ENCODE assay signal across 26 cellular contexts in the genomic region with DNA sequence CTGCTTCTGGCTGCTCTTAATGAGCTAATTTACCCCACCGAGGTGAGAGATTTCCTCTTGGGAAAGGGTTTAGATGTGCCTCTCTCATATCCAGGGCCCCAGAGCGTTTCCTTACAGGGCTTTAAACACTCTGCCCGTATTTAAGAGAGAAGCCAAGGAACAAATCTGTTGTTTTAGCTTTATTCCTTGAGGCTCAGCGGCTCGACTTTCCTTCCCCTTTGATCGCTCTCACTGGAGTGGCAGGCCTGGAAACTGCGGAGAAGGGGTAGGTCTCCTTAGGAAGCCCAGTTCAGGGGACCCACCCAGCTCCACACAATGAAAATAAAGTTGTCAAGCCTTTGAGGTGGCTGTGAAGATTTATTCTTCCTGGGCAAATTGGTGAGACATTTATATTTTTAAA.
DNase-seq lines count a peak whose midpoint lies in the region; TF ChIP-seq lines count a peak whose summit lies in the region.
"Had no signal": no experiment of that assay in that cellular context is flagged by ENCODE, and none has a peak within 500 bp of the region (broad histone marks: within the 10 kb centered on the region; RNA-seq: fewer than 3 reads in every experiment).

No MANE protein-coding gene starts in this region.

- H3K4me3 ChIP-seq in ascending aorta (no peak overlapping the region), fibroblast of the aortic adventitia (ENCODE audit: low read depth, low read length) (no peak overlapping the region), mesendoderm (ENCODE audit: low read length) (no peak overlapping the region), subcutaneous abdominal adipose tissue (ENCODE audit: low read depth in 1 of 5, low read length in 5 of 5) (no peak overlapping the region)
- H3K4me3 ChIP-seq: K562 had no signal

- H3K36me3 ChIP-seq in ascending aorta: no peaks in the 10 kb centered on the region
- H3K36me3 ChIP-seq in mesendoderm (ENCODE audit: control insufficient read depth, insufficient read depth, low read length): no peaks in the 10 kb centered on the region
- H3K36me3 ChIP-seq in subcutaneous abdominal adipose tissue (ENCODE audit: control insufficient read depth in 5 of 5, insufficient read depth in 5 of 5, low read length in 5 of 5): no peaks in the 10 kb centered on the region

- CTCF ChIA-PET in activated CD4-positive, alpha-beta T cell treated with anti-CD3 and anti-CD28 coated beads, Interleukin-2, amount 10 ng/mL, durations not matched to agents 7 days and 5 days (lab: Charles Lee): no interaction called here

- H3K27me3 Mint-ChIP-seq in activated CD4-positive, alpha-beta T cell treated with anti-CD3 and anti-CD28 coated beads, Interleukin-2, amount 10 ng/mL, durations not matched to agents 7 days and 5 days: no peaks in the 10 kb centered on the region
- H3K27me3 Mint-ChIP-seq in H9 (ENCODE audit: low read depth): no peaks in the 10 kb centered on the region
- H3K27me3 Mint-ChIP-seq: B cell, T-helper 17 cell had no signal

- no peaks in the 10 kb centered on the region for H3K23me2 ChIP-seq in H9 (ENCODE audit: insufficient read length, low read depth, low read length, poor library complexity, severe bottlenecking)

- H3K79me1 ChIP-seq in mesendoderm (ENCODE audit: low read length): no peaks in the 10 kb centered on the region
- no peaks in the 10 kb centered on the region for H3K79me1 ChIP-seq in H9 (ENCODE audit: insufficient read depth, low read depth, low read length, poor library complexity, severe bottlenecking)

- POLR2A ChIA-PET in activated CD4-positive, alpha-beta T cell treated with anti-CD3 and anti-CD28 coated beads, Interleukin-2, amount 10 ng/mL, durations not matched to agents 7 days and 5 days (lab: Charles Lee): no interaction called here

- no peak overlapping the region for H3K4me3 Mint-ChIP-seq in activated CD4-positive, alpha-beta T cell treated with anti-CD3 and anti-CD28 coated beads, Interleukin-2, amount 10 ng/mL, durations not matched to agents 7 days and 5 days
- H3K4me3 Mint-ChIP-seq in H9: no peak overlapping the region
- H3K4me3 Mint-ChIP-seq: activated naive CD8-positive, alpha-beta T cell treated with anti-CD3 and anti-CD28 coated beads, Interleukin-2, amount 50 U/mL, for 24 hours; activated T-cell treated with anti-CD3 and anti-CD28 coated beads, Interleukin-2, amount 50 U/mL, for 72 hours; B cell; immature natural killer cell; naive thymus-derived CD4-positive, alpha-beta T cell; T-helper 17 cell had no signal

- H3K27ac ChIP-seq in ascending aorta (peak overlapping the region; percentile 16 to 53), mesendoderm (ENCODE audit: low read depth, low read length) (no peak overlapping the region), subcutaneous abdominal adipose tissue (ENCODE audit: low read depth, low read length) (peak overlapping the region; percentile 26), H9 (ENCODE audit: insufficient read length, low read depth, low read length) (no peak overlapping the region)

- H2BK120ac ChIP-seq in mesendoderm (ENCODE audit: low read depth, low read length) (no peak overlapping the region), H9 (ENCODE audit: low read depth, low read length, poor library complexity, severe bottlenecking) (no peak overlapping the region)

- peaks cover 0 to 11% of the 10 kb centered on the region in 2 donors for H3K4me1 ChIP-seq in ascending aorta
- H3K4me1 ChIP-seq in mesendoderm (ENCODE audit: control insufficient read depth, low read depth, low read length): no peaks in the 10 kb centered on the region
- peaks cover 2 to 16% (median 13%) of the 10 kb centered on the region in 5 donors for H3K4me1 ChIP-seq in subcutaneous abdominal adipose tissue (ENCODE audit: control insufficient read depth in 5 of 5, insufficient read depth in 5 of 5, low read length in 5 of 5)
- no peaks in the 10 kb centered on the region; the same call in 1 of the 2 replicates for H3K4me1 ChIP-seq in H9 (ENCODE audit: insufficient read depth, low read length)

- H3K4me2 ChIP-seq in mesendoderm (ENCODE audit: low read length) (no peak overlapping the region), H9 (ENCODE audit: insufficient read depth, insufficient read length, low read length) (no peak overlapping the region)

- no peak overlapping the region for H3K23ac ChIP-seq in mesendoderm (ENCODE audit: low read length)
- H3K23ac ChIP-seq in H9 (ENCODE audit: insufficient read length, low read depth, low read length): no peak overlapping the region

- DNase-seq in ascending aorta (ENCODE audit: low spot score in 2 of 2) (no peak), fibroblast of the aortic adventitia (ENCODE audit: low read depth) (peak; percentile 6), mesendoderm (no peak), UCSD-AML1 (lab: John Stamatoyannopoulos, UW; ENCODE audit: unreplicated experiment) (no peak), H9 (no peak)
- no peak for DNase-seq in activated CD4-positive, alpha-beta T cell treated with anti-CD3 and anti-CD28 coated beads, Interleukin-2, amount 10 ng/mL, durations not matched to agents 7 days and 5 days
- DNase-seq: ACHN; activated CD4-positive, alpha-beta T cell treated with anti-CD3 and anti-CD28 coated beads, Interleukin-2, amount 50 U/mL, for 48 hours; activated naive CD8-positive, alpha-beta T cell treated with anti-CD3 and anti-CD28 coated beads, Interleukin-2, amount 50 U/mL, for 24 hours; activated T-cell treated with anti-CD3 and anti-CD28 coated beads, Interleukin-2, amount 50 U/mL, for 72 hours; caudate nucleus; cortex of kidney; DMS153; immature natural killer cell; naive thymus-derived CD4-positive, alpha-beta T cell; NCI-H1092 treated with DMSO at 0.1 percent for 48 hours; NCI-H1930; NCI-H526; NK-92 treated with Interleukin-12 subunit alpha and Interleukin-12 subunit beta, amount 100 ng/mL, for 24 hours; occipital lobe; PC-3; stimulated activated naive CD4-positive, alpha-beta T cell; T-helper 17 cell had no signal

- peak overlapping the region; percentile 27 for H3K4ac ChIP-seq in mesendoderm (ENCODE audit: low read depth, low read length)
- no peak overlapping the region for H3K4ac ChIP-seq in H9 (ENCODE audit: low read depth, low read length)

- H4K5ac ChIP-seq in mesendoderm (ENCODE audit: low read length) (no peak overlapping the region), H9 (ENCODE audit: insufficient read length, low read depth, low read length) (no peak overlapping the region)

- no peak overlapping the region for H4K91ac ChIP-seq in H9 (ENCODE audit: insufficient read length, low read depth, low read length)

- no peak overlapping the region for H3K14ac ChIP-seq in H9 (ENCODE audit: insufficient read depth, low read length)

- intact Hi-C loops in ascending aorta (cut with DNase I): no loop called here

- no peak overlapping the region for H3K9ac ChIP-seq in mesendoderm (ENCODE audit: low read length)
- no peak overlapping the region for H3K9ac ChIP-seq in subcutaneous abdominal adipose tissue (ENCODE audit: low read length in 5 of 5)
- no peak overlapping the region for H3K9ac ChIP-seq in H9 (ENCODE audit: extremely low read depth, insufficient read length, low read length)

- H2BK12ac ChIP-seq in H9 (ENCODE audit: insufficient read length, low read depth, low read length): no peak overlapping the region

- no peak overlapping the region for H2BK20ac ChIP-seq in H9 (ENCODE audit: low read depth, low read length, poor library complexity, severe bottlenecking)

- H3K18ac ChIP-seq in mesendoderm (ENCODE audit: low read length) (no peak overlapping the region), H9 (ENCODE audit: insufficient read length, low read depth, low read length) (no peak overlapping the region)

- H2AK5ac ChIP-seq in mesendoderm (ENCODE audit: low read length): no peak overlapping the region
- H2AK5ac ChIP-seq in H9 (ENCODE audit: insufficient read length, low read length): no peak overlapping the region

- H3K4me1 Mint-ChIP-seq in activated CD4-positive, alpha-beta T cell treated with anti-CD3 and anti-CD28 coated beads, Interleukin-2, amount 10 ng/mL, durations not matched to agents 7 days and 5 days: no peaks in the 10 kb centered on the region
- H3K4me1 Mint-ChIP-seq in H9: peaks cover 10 to 12% of the 10 kb centered on the region in 2 experiments
- H3K4me1 Mint-ChIP-seq: activated naive CD8-positive, alpha-beta T cell treated with anti-CD3 and anti-CD28 coated beads, Interleukin-2, amount 50 U/mL, for 24 hours; B cell; immature natural killer cell; naive thymus-derived CD4-positive, alpha-beta T cell; T-helper 17 cell had no signal

- H3K56ac ChIP-seq in mesendoderm (ENCODE audit: low read length) (no peak overlapping the region), H9 (ENCODE audit: insufficient read length, low read depth, low read length) (no peak overlapping the region)

- no peak overlapping the region for H2BK15ac ChIP-seq in mesendoderm (replicated peaks; ENCODE audit: low read depth)
- H2BK15ac ChIP-seq in H9 (ENCODE audit: low read depth, low read length): no peak overlapping the region

- no peak overlapping the region for H3K27ac Mint-ChIP-seq in activated CD4-positive, alpha-beta T cell treated with anti-CD3 and anti-CD28 coated beads, Interleukin-2, amount 10 ng/mL, durations not matched to agents 7 days and 5 days
- H3K27ac Mint-ChIP-seq in H9: no peak overlapping the region
- H3K27ac Mint-ChIP-seq: activated naive CD8-positive, alpha-beta T cell treated with anti-CD3 and anti-CD28 coated beads, Interleukin-2, amount 50 U/mL, for 24 hours; activated T-cell treated with anti-CD3 and anti-CD28 coated beads, Interleukin-2, amount 50 U/mL, for 72 hours; B cell; immature natural killer cell; naive thymus-derived CD4-positive, alpha-beta T cell; T-helper 17 cell had no signal

- H4K8ac ChIP-seq in mesendoderm (ENCODE audit: low read depth, low read length): no peak overlapping the region
- H4K8ac ChIP-seq in H9 (replicated peaks; ENCODE audit: insufficient read length, low read depth, low read length): no peak overlapping the region

- H3K36me3 Mint-ChIP-seq in activated CD4-positive, alpha-beta T cell treated with anti-CD3 and anti-CD28 coated beads, Interleukin-2, amount 10 ng/mL, durations not matched to agents 7 days and 5 days (ENCODE audit: low read depth): no peaks in the 10 kb centered on the region
- H3K36me3 Mint-ChIP-seq in H9 (ENCODE audit: insufficient read depth in 1 of 3, low read depth in 3 of 3): no peaks in the 10 kb centered on the region
- H3K36me3 Mint-ChIP-seq: immature natural killer cell had no signal

- no peak overlapping the region for H2AFZ ChIP-seq in H9 (ENCODE audit: low read length)

- no peaks in the 10 kb centered on the region for H3K9me3 Mint-ChIP-seq in activated CD4-positive, alpha-beta T cell treated with anti-CD3 and anti-CD28 coated beads, Interleukin-2, amount 10 ng/mL, durations not matched to agents 7 days and 5 days
- no peaks in the 10 kb centered on the region for H3K9me3 Mint-ChIP-seq in H9
- H3K9me3 Mint-ChIP-seq: activated naive CD8-positive, alpha-beta T cell treated with anti-CD3 and anti-CD28 coated beads, Interleukin-2, amount 50 U/mL, for 24 hours; activated T-cell treated with anti-CD3 and anti-CD28 coated beads, Interleukin-2, amount 50 U/mL, for 72 hours; immature natural killer cell had no signal

- H2BK5ac ChIP-seq in mesendoderm (ENCODE audit: low read length) (no peak overlapping the region), H9 (ENCODE audit: insufficient read length, low read length) (no peak overlapping the region)

- WGBS in mesendoderm (ENCODE audit: extremely low coverage, insufficient coverage, low lambda C conversion rate): no CpG with 5 or more reads among the region's 7 CpGs
- WGBS in H9 (ENCODE audit: extremely low coverage, insufficient read length, low lambda C conversion rate): no CpG with 5 or more reads among the region's 7 CpGs

- H4K20me1 ChIP-seq in H9 (ENCODE audit: control insufficient read depth, insufficient read depth, insufficient read length): no peaks in the 10 kb centered on the region

- H3K9me3 ChIP-seq in ascending aorta: no peaks in the 10 kb centered on the region
- no peaks in the 10 kb centered on the region for H3K9me3 ChIP-seq in subcutaneous abdominal adipose tissue (ENCODE audit: control insufficient read depth in 5 of 5, low read length in 5 of 5)
- H3K9me3 ChIP-seq in H9 (ENCODE audit: control insufficient read depth, low read depth, low read length): no peaks in the 10 kb centered on the region

- TF ChIP-seq CTCF in ascending aorta (IDR thresholded peaks at IDR 0.05) (no peak), fibroblast of the aortic adventitia (IDR thresholded peaks at IDR 0.05; ENCODE audit: insufficient read depth, low read length) (no peak), H9 (conservative IDR thresholded peaks at IDR 0.05) (no peak)

- H3K79me2 ChIP-seq in mesendoderm (ENCODE audit: control insufficient read depth, insufficient read depth, low read length): no peaks in the 10 kb centered on the region
- no peaks in the 10 kb centered on the region for H3K79me2 ChIP-seq in H9 (ENCODE audit: insufficient read depth, low read length)

- H3T11ph ChIP-seq in H9 (ENCODE audit: low read length): no peak overlapping the region

- H3K27me3 ChIP-seq in ascending aorta (no peaks in the 10 kb centered on the region), mesendoderm (ENCODE audit: insufficient read depth, low read length, poor library complexity) (no peaks in the 10 kb centered on the region), subcutaneous abdominal adipose tissue (ENCODE audit: control insufficient read depth in 5 of 5, insufficient read depth in 4 of 5, low read length in 5 of 5) (no peaks in the 10 kb centered on the region), H9 (ENCODE audit: insufficient read depth, low read length) (no peaks in the 10 kb centered on the region)

Comparison
In these comparisons a context has a peak if more than half of its experiments do, and no peak if none do; other contexts are left out.
1. H3K27ac ChIP-seq: peak in ascending aorta (2 of 2) and subcutaneous abdominal adipose tissue (single experiment); none in mesendoderm (single experiment) and H9 (single experiment).